ENCODE assay signal across 12 cellular contexts in the genomic region with DNA sequence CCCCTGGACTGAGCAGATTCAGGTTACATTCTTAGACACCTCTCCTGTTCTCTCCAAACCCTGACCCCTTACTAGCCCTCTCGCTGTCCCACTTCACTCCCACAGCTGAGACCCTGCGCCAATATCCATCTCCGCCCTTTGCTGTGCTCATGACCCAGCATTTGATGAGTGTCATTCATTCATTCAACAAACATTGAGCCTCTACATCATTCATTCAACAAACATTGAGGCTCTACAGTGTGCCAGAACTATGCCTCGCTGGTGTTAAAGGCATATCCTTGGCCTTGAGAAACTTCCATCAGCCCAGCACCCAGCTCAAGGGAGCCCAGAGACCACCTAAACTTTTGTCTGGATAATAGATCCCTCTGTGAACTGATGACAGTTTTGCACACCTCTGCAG.
"Had no signal": no experiment of that assay in that cellular context is flagged by ENCODE, and none has a peak within 500 bp of the region (broad histone marks: within the 10 kb centered on the region; RNA-seq: fewer than 3 reads in every experiment).

No MANE protein-coding gene starts in this region.

- DNase-seq: activated CD4-positive, alpha-beta memory T cell treated with anti-CD3 and anti-CD28 coated beads for 36 hours; activated naive CD4-positive, alpha-beta T cell treated with anti-CD3 and anti-CD28 coated beads for 36 hours; effector CD4-positive, alpha-beta T cell; foreskin melanocyte; mucosa of descending colon; natural killer cell; occipital lobe; stimulated activated CD4-positive, alpha-beta T cell treated with anti-CD3 and anti-CD28 coated beads, Interleukin-4, amount 100 ng/mL, for 1 hour; stimulated activated CD8-positive, alpha-beta memory T cell treated with anti-CD3 and anti-CD28 coated beads, Interleukin-4, amount 100 ng/mL, for 48 hours had no signal

- H3K9me3 ChIP-seq: mucosa of descending colon, SJSA1, thoracic aorta had no signal

- H3K27me3 ChIP-seq: SJSA1 had no signal

- ATAC-seq: activated CD4-positive, CD25-positive, alpha-beta regulatory T cell treated with anti-CD3 and anti-CD28 coated beads, Interleukin-2, amount 50 U/mL, for 24 hours; natural killer cell had no signal

- H3K27ac ChIP-seq: SJSA1 had no signal

- H3K4me3 ChIP-seq: mucosa of descending colon, SJSA1, thoracic aorta had no signal

- H3K36me3 ChIP-seq: SJSA1, thoracic aorta had no signal
